Comparison of ENCODE assay signal across 8 cellular contexts in genomic region chrX:153924149-153924861, GRCh38. TPM values are rescaled to one million over a fixed set of nuclear protein-coding genes. Genes with fewer than 3 reads are reported as not detected.
DNase-seq lines count a peak whose midpoint lies in the region; ATAC-seq and TF ChIP-seq lines count a peak whose summit lies in the region.

No MANE protein-coding gene starts in this region.

- no peaks in the 10 kb centered on the region for H3K27me3 ChIP-seq in HUES6 (ENCODE audit: control insufficient read depth, insufficient read depth, low read length)

- no peak overlapping the region for H3K4me3 ChIP-seq in HUES6 (ENCODE audit: low read depth, low read length)

- peaks cover 17% of the 10 kb centered on the region for H3K36me3 ChIP-seq in HUES6 (ENCODE audit: control insufficient read depth, insufficient read depth, low read length)

- H3K36me3 Mint-ChIP-seq in T-helper 17 cell (ENCODE audit: low read depth) = no peaks in the 10 kb centered on the region
- H3K36me3 Mint-ChIP-seq in endothelial cell (ENCODE audit: low read depth, unreplicated experiment) = peaks cover 4% of the 10 kb centered on the region

- H3K27ac ChIP-seq in HUES6 (ENCODE audit: low read depth, low read length) = no peak overlapping the region

- H3K4me1 ChIP-seq in HUES6 (ENCODE audit: control insufficient read depth, insufficient read depth, low read length) = peaks cover 40% of the 10 kb centered on the region

- peak overlapping the region; percentile 27 for H3K9ac ChIP-seq in HUES6 (ENCODE audit: low read length)

- no peaks in the 10 kb centered on the region for H3K9me3 Mint-ChIP-seq in endothelial cell (ENCODE audit: unreplicated experiment)

- H3K9me3 ChIP-seq in HUES6 (ENCODE audit: control insufficient read depth, insufficient read depth, low read depth, low read length) = peaks cover 10% of the 10 kb centered on the region; the same call in 1 of the 2 replicates
- no peaks in the 10 kb centered on the region for H3K9me3 ChIP-seq in T-helper 17 cell (ENCODE audit: control insufficient read depth, low read length, poor library complexity, severe bottlenecking)

- H3K4me1 Mint-ChIP-seq in T-helper 17 cell = peaks cover 22% of the 10 kb centered on the region
- peaks cover 17% of the 10 kb centered on the region for H3K4me1 Mint-ChIP-seq in endothelial cell (ENCODE audit: unreplicated experiment)

- TF ChIP-seq CTCF in endothelial cell (IDR thresholded peaks at IDR 0.05; ENCODE audit: unreplicated experiment) = no peak

- peak; percentile 7 for DNase-seq in NCI-H446 treated with DMSO at 0.1 percent for 48 hours (lab: John Stamatoyannopoulos, UW)
- no peak for DNase-seq in NCI-H446 (lab: John Stamatoyannopoulos, UW)
- peak in 2 of 3 donors; percentile 25 to 38 for DNase-seq in T-helper 17 cell
- DNase-seq in endothelial cell (ENCODE audit: low spot score) = no peak
- DNase-seq in pons (ENCODE audit: low spot score) = peak; percentile 39

- ATAC-seq in T-helper 17 cell = no peak
- no peak for ATAC-seq in HG02798 (IDR thresholded peaks at IDR 0.05; ENCODE audit: poor library complexity, unreplicated experiment)
- no peak for ATAC-seq in HG03039 (IDR thresholded peaks at IDR 0.05; ENCODE audit: unreplicated experiment)

- peak overlapping the region; percentile 92 for H3K4me3 Mint-ChIP-seq in T-helper 17 cell
- H3K4me3 Mint-ChIP-seq in endothelial cell (ENCODE audit: unreplicated experiment) = peak overlapping the region; percentile 56

- H3K27ac Mint-ChIP-seq in T-helper 17 cell = peak overlapping the region; percentile 90
- no peak overlapping the region for H3K27ac Mint-ChIP-seq in endothelial cell (ENCODE audit: unreplicated experiment)

- H3K27me3 Mint-ChIP-seq in T-helper 17 cell (no peaks in the 10 kb centered on the region), endothelial cell (ENCODE audit: unreplicated experiment) (peaks cover 2% of the 10 kb centered on the region)

RNA-seq across cellular contexts. Expression of gene ARHGAP4, which starts 1.8 kb away (rescaled TPM):
- 100 to 1,000 TPM; 374 to 404 TPM for total RNA-seq in T-helper 17 cell
- total RNA-seq in endothelial cell (ENCODE audit: unreplicated experiment) = 72.2 TPM

RNA-seq across cellular contexts. Expression of gene NAA10, which starts 10.5 kb away (rescaled TPM):
- total RNA-seq in T-helper 17 cell (10 to 100 TPM; 42.8 to 48.5 TPM), endothelial cell (ENCODE audit: unreplicated experiment) (85.5 TPM)

RNA-seq across cellular contexts. Expression of gene AVPR2, which starts 19.8 kb away (rescaled TPM):
- not detected for total RNA-seq in T-helper 17 cell
- total RNA-seq in endothelial cell (ENCODE audit: unreplicated experiment) = 0.77 TPM

RNA-seq across cellular contexts. Expression of gene RENBP, which starts 20.1 kb away (rescaled TPM):
- total RNA-seq in T-helper 17 cell = 10 to 100 TPM in 1 of 2 donors, 1 to 10 TPM in 1; 8.8 to 11.5 TPM
- 19.3 TPM for total RNA-seq in endothelial cell (ENCODE audit: unreplicated experiment)

RNA-seq across cellular contexts. Expression of gene L1CAM, which starts 38.3 kb away (rescaled TPM):
- total RNA-seq in T-helper 17 cell (1 to 10 TPM; 2.3 to 3.9 TPM), endothelial cell (ENCODE audit: unreplicated experiment) (0.31 TPM)

Comparison
In these comparisons a context has a peak if more than half of its experiments do, and no peak if none do; other contexts are left out.
1. DNase-seq: peak in NCI-H446 treated with DMSO at 0.1 percent for 48 hours (single experiment), T-helper 17 cell (2 of 3) and pons (single experiment); none in NCI-H446 (0 of 2) and endothelial cell (single experiment).